ENCODE assay signal across 17 cellular contexts in the genomic region with DNA sequence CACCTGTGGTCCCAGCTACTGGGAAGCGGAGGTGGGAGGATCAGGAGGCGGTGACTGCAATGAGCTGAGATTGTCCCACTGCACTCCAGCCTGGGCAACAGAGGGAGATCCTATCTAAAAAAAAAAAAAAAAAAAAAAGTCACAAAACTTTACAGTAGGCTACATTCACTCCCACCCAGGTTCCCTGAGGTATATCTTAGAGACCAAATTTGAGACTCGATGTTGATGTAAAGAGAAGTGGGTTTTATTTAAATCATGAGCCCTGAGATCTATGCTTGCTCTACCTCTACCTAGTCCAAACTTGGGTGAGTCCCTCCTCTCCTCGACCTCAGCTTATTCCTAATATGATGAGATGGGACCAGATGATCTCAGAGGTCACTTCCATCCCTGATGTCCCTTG. TPM values are rescaled to one million over a fixed set of nuclear protein-coding genes. Genes with fewer than 3 reads are reported as not detected.
DNase-seq lines count a peak whose midpoint lies in the region; ATAC-seq and TF ChIP-seq lines count a peak whose summit lies in the region.
"Had no signal": no experiment of that assay in that cellular context is flagged by ENCODE, and none has a peak within 500 bp of the region (broad histone marks: within the 10 kb centered on the region; RNA-seq: fewer than 3 reads in every experiment).

No MANE protein-coding gene starts in this region.

- no peak overlapping the region for H3K27ac ChIP-seq in substantia nigra (ENCODE audit: low read depth, low read length, poor library complexity, severe bottlenecking)
- H3K27ac ChIP-seq: 22Rv1, HL-60 had no signal

- no peaks in the 10 kb centered on the region for H3K27me3 Mint-ChIP-seq in activated T-cell treated with anti-CD3 and anti-CD28 coated beads, Interleukin-2, amount 50 U/mL, for 24 hours
- no peaks in the 10 kb centered on the region for H3K27me3 Mint-ChIP-seq in activated T-helper 17 cell treated with anti-CD3 and anti-CD28 coated beads, Interleukin-2, amount 50 U/mL, for 72 hours
- no peaks in the 10 kb centered on the region for H3K27me3 Mint-ChIP-seq in progenitor cell of endocrine pancreas
- H3K27me3 Mint-ChIP-seq: CD8-positive, alpha-beta memory T cell had no signal

- no peaks in the 10 kb centered on the region for H3K9me3 Mint-ChIP-seq in activated T-cell treated with anti-CD3 and anti-CD28 coated beads, Interleukin-2, amount 50 U/mL, for 24 hours
- no peaks in the 10 kb centered on the region for H3K9me3 Mint-ChIP-seq in activated T-helper 17 cell treated with anti-CD3 and anti-CD28 coated beads, Interleukin-2, amount 50 U/mL, for 72 hours
- no peaks in the 10 kb centered on the region for H3K9me3 Mint-ChIP-seq in progenitor cell of endocrine pancreas (ENCODE audit: low read depth)
- H3K9me3 Mint-ChIP-seq: CD14-positive monocyte; CD8-positive, alpha-beta memory T cell; HFFc6 had no signal

- no peak for DNase-seq in activated T-cell treated with anti-CD3 and anti-CD28 coated beads, Interleukin-2, amount 50 U/mL, for 24 hours
- DNase-seq in activated T-cell treated with anti-CD3 and anti-CD28 coated beads for 4 hours (no peak), progenitor cell of endocrine pancreas (ENCODE audit: low spot score, unreplicated experiment) (no peak), substantia nigra (lab: John Stamatoyannopoulos, UW) (no peak), epidermal melanocyte (ENCODE audit: insufficient read length, low spot score) (no peak), occipital lobe (lab: John Stamatoyannopoulos, UW) (no peak), NCI-H2171 (lab: John Stamatoyannopoulos, UW) (no peak)
- DNase-seq: Caco-2; CD8-positive, alpha-beta memory T cell; DND-41; GDM1; GOT3 had no signal

- H3K4me1 Mint-ChIP-seq in activated T-cell treated with anti-CD3 and anti-CD28 coated beads, Interleukin-2, amount 50 U/mL, for 24 hours (ENCODE audit: low read depth): no peaks in the 10 kb centered on the region
- H3K4me1 Mint-ChIP-seq in activated T-helper 17 cell treated with anti-CD3 and anti-CD28 coated beads, Interleukin-2, amount 50 U/mL, for 72 hours: peaks cover 4% of the 10 kb centered on the region
- no peaks in the 10 kb centered on the region for H3K4me1 Mint-ChIP-seq in progenitor cell of endocrine pancreas (ENCODE audit: low read depth)
- H3K4me1 Mint-ChIP-seq: CD14-positive monocyte; CD8-positive, alpha-beta memory T cell had no signal

- ATAC-seq in activated T-helper 17 cell treated with anti-CD3 and anti-CD28 coated beads, Interleukin-2, amount 50 U/mL, for 72 hours (replicated peaks): no peak

- H3K36me3 Mint-ChIP-seq in activated T-cell treated with anti-CD3 and anti-CD28 coated beads, Interleukin-2, amount 50 U/mL, for 24 hours (ENCODE audit: low read depth): peaks cover 89% of the 10 kb centered on the region
- H3K36me3 Mint-ChIP-seq in activated T-helper 17 cell treated with anti-CD3 and anti-CD28 coated beads, Interleukin-2, amount 50 U/mL, for 72 hours (ENCODE audit: low read depth): peaks cover 88% of the 10 kb centered on the region
- peaks cover 9% of the 10 kb centered on the region for H3K36me3 Mint-ChIP-seq in progenitor cell of endocrine pancreas (ENCODE audit: insufficient read depth)

- no peak for TF ChIP-seq CTCF in progenitor cell of endocrine pancreas (IDR thresholded peaks at IDR 0.05; ENCODE audit: unreplicated experiment)

- H3K4me3 Mint-ChIP-seq in activated T-cell treated with anti-CD3 and anti-CD28 coated beads, Interleukin-2, amount 50 U/mL, for 24 hours: no peak overlapping the region
- no peak overlapping the region for H3K4me3 Mint-ChIP-seq in activated T-helper 17 cell treated with anti-CD3 and anti-CD28 coated beads, Interleukin-2, amount 50 U/mL, for 72 hours
- no peak overlapping the region for H3K4me3 Mint-ChIP-seq in progenitor cell of endocrine pancreas (ENCODE audit: low read depth)
- H3K4me3 Mint-ChIP-seq: CD14-positive monocyte; CD8-positive, alpha-beta memory T cell; HFFc6 had no signal

- H3K27ac Mint-ChIP-seq in activated T-cell treated with anti-CD3 and anti-CD28 coated beads, Interleukin-2, amount 50 U/mL, for 24 hours: peak overlapping the region; percentile 35
- peak overlapping the region; percentile 57 for H3K27ac Mint-ChIP-seq in activated T-helper 17 cell treated with anti-CD3 and anti-CD28 coated beads, Interleukin-2, amount 50 U/mL, for 72 hours
- H3K27ac Mint-ChIP-seq in progenitor cell of endocrine pancreas: peak overlapping the region; percentile 76
- H3K27ac Mint-ChIP-seq: CD14-positive monocyte, HFFc6 had no signal

RNA-seq across cellular contexts. Expression of a gene that starts 8.8 kb away (rescaled TPM):
- total RNA-seq in activated T-helper 17 cell treated with anti-CD3 and anti-CD28 coated beads, Interleukin-2, amount 50 U/mL, for 72 hours: 100 to 1,000 TPM; 117 to 133 TPM
- total RNA-seq in progenitor cell of endocrine pancreas (5.7 and 5.9 TPM in 2 replicates), occipital lobe (0.47 TPM)

RNA-seq across cellular contexts. Expression of a gene that starts 29.3 kb away (rescaled TPM):
- 10 to 100 TPM; 44.3 to 53.2 TPM for total RNA-seq in activated T-helper 17 cell treated with anti-CD3 and anti-CD28 coated beads, Interleukin-2, amount 50 U/mL, for 72 hours
- total RNA-seq in progenitor cell of endocrine pancreas (61.2 and 61.7 TPM in 2 replicates), occipital lobe (11.1 TPM)

RNA-seq across cellular contexts. Expression of a gene that starts 53.5 kb away (rescaled TPM):
- total RNA-seq in activated T-helper 17 cell treated with anti-CD3 and anti-CD28 coated beads, Interleukin-2, amount 50 U/mL, for 72 hours: 10 to 100 TPM; 21.0 to 27.9 TPM
- total RNA-seq in progenitor cell of endocrine pancreas: 13.9 and 14.0 TPM in 2 replicates
- 2.2 TPM for total RNA-seq in occipital lobe

Comparison
In these comparisons a context has a peak if more than half of its experiments do, and no peak if none do; other contexts are left out.
1. RNA of a gene that starts 8.8 kb away (total RNA-seq): 117 to 133 TPM in activated T-helper 17 cell treated with anti-CD3 and anti-CD28 coated beads, Interleukin-2, amount 50 U/mL, for 72 hours; 5.7 to 5.9 TPM in progenitor cell of endocrine pancreas and 0.47 TPM in occipital lobe (single experiment); every median in the first group is over 10 times any median in the second.
2. Peak in every context shown above with its lines, with median percentiles within 50 percentile points of each other: H3K27ac Mint-ChIP-seq.